Comparison of ENCODE assay signal across 8 cellular contexts in the genomic region with DNA sequence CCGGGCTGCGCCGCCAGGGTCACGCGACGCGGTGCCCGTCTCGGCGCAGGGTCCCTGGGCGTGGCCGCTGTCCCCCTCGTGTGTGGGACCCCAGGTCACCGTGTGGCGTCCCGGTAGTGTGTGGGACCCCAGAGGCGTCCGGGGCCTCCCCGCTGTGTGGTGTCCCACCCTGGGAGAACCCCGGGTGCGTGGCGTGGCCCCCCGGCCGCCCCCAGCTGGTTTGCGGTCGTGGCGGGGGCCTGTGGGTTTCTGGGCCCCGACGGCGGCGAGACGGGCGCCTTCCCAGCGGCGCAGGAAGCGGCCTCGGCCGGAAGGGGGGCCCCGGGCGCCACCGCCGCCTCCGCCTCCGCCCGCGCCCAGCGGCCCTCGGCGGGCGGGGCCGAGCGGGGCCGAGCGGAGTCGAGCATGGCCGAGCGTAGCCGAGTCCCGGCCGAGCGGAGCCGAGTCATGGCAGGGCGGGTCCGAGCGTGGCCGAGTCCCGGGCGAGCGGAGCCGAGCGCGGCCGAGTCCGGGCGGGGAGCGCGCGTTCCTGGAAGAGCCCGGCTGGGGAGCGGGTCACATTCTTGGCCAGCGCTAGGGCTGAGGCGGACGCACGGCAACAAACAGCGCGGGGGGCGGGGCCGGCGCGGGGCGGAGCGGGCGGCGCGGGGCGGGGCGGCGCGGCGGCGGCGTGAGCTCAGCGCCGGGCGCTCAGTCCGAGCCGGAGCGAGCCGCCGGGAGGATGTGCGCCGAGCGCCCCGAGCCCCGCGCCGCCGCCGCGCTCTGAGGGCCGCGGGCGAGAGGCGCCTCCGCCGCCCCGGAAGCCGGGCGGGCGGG. TPM values are rescaled to one million over a fixed set of nuclear protein-coding genes. Genes with fewer than 3 reads are reported as not detected.
DNase-seq lines count a peak whose midpoint lies in the region; ATAC-seq and TF ChIP-seq lines count a peak whose summit lies in the region.

No MANE protein-coding gene starts in this region.

- H3K27me3 ChIP-seq in left ventricle myocardium inferior (ENCODE audit: low read depth) (no peaks in the 10 kb centered on the region), upper lobe of right lung (no peaks in the 10 kb centered on the region)

- H3K4me1 Mint-ChIP-seq in progenitor cell of endocrine pancreas (ENCODE audit: low read depth) = peaks cover 24% of the 10 kb centered on the region

- H3K36me3 ChIP-seq in left ventricle myocardium inferior = no peaks in the 10 kb centered on the region
- no peaks in the 10 kb centered on the region for H3K36me3 ChIP-seq in upper lobe of right lung

- H3K27ac Mint-ChIP-seq in progenitor cell of endocrine pancreas = no peak overlapping the region

- intact Hi-C loops in left ventricle myocardium inferior (cut with micrococcal nuclease) (no loop called here), upper lobe of right lung (cut with DNase I) (no loop called here)

- ATAC-seq in GM18498 (IDR thresholded peaks at IDR 0.05; ENCODE audit: unreplicated experiment) (peak; percentile 88), HG02870 (IDR thresholded peaks at IDR 0.05; ENCODE audit: unreplicated experiment) (peak; percentile 88), upper lobe of right lung (peak; percentile 91)

- TF ChIP-seq CTCF in left ventricle myocardium inferior (IDR thresholded peaks at IDR 0.05; ENCODE audit: borderline replicate concordance) (no peak), progenitor cell of endocrine pancreas (IDR thresholded peaks at IDR 0.05; ENCODE audit: unreplicated experiment) (no peak), upper lobe of right lung (IDR thresholded peaks at IDR 0.05) (no peak)

- H3K27ac ChIP-seq in left ventricle myocardium inferior (replicated peaks) = peak overlapping the region; percentile 100
- peak overlapping the region; percentile 98 for H3K27ac ChIP-seq in upper lobe of right lung

- H3K4me3 ChIP-seq in left ventricle myocardium inferior = peak overlapping the region; percentile 84
- peak overlapping the region; percentile 62 for H3K4me3 ChIP-seq in upper lobe of right lung

- H3K4me1 ChIP-seq in left ventricle myocardium inferior = peaks cover 48% of the 10 kb centered on the region
- H3K4me1 ChIP-seq in upper lobe of right lung = peaks cover 14% of the 10 kb centered on the region

- no peaks in the 10 kb centered on the region for H3K27me3 Mint-ChIP-seq in progenitor cell of endocrine pancreas

- peak overlapping the region; percentile 63 for H3K4me3 Mint-ChIP-seq in progenitor cell of endocrine pancreas (ENCODE audit: low read depth)

- H3K9me3 Mint-ChIP-seq in progenitor cell of endocrine pancreas (ENCODE audit: low read depth) = no peaks in the 10 kb centered on the region

- peak; percentile 89 for DNase-seq in NCI-H146 (lab: John Stamatoyannopoulos, UW)
- peak; percentile 87 to 97 (median 90) for DNase-seq in T-helper 1 cell
- peak; percentile 92 for DNase-seq in amniotic stem cell (lab: John Stamatoyannopoulos, UW)
- DNase-seq in left ventricle myocardium inferior = peak; percentile 96
- peak; percentile 97 for DNase-seq in progenitor cell of endocrine pancreas (ENCODE audit: low spot score, unreplicated experiment)
- peak; percentile 98 for DNase-seq in upper lobe of right lung

- no peaks in the 10 kb centered on the region for H3K36me3 Mint-ChIP-seq in progenitor cell of endocrine pancreas (ENCODE audit: insufficient read depth)

- no peaks in the 10 kb centered on the region for H3K9me3 ChIP-seq in left ventricle myocardium inferior (replicated peaks)
- H3K9me3 ChIP-seq in upper lobe of right lung = no peaks in the 10 kb centered on the region

RNA-seq across cellular contexts. Expression of a gene that starts 0.6 kb away (rescaled TPM):
- total RNA-seq in left ventricle myocardium inferior (37.9 TPM), progenitor cell of endocrine pancreas (56.2 and 59.4 TPM in 2 replicates), upper lobe of right lung (89.6 TPM)

RNA-seq across cellular contexts. Expression of a gene that starts 33.0 kb away (rescaled TPM):
- total RNA-seq in left ventricle myocardium inferior = 37.0 TPM
- 74.3 and 77.9 TPM in 2 replicates for total RNA-seq in progenitor cell of endocrine pancreas
- 55.3 TPM for total RNA-seq in upper lobe of right lung

Comparison
In these comparisons a context has a peak if more than half of its experiments do, and no peak if none do; other contexts are left out.
1. Peak in every context shown above with its lines: DNase-seq, ATAC-seq, H3K4me3 ChIP-seq and H3K27ac ChIP-seq.